8 cellular contexts compared by ENCODE assay signal in the genomic region with DNA sequence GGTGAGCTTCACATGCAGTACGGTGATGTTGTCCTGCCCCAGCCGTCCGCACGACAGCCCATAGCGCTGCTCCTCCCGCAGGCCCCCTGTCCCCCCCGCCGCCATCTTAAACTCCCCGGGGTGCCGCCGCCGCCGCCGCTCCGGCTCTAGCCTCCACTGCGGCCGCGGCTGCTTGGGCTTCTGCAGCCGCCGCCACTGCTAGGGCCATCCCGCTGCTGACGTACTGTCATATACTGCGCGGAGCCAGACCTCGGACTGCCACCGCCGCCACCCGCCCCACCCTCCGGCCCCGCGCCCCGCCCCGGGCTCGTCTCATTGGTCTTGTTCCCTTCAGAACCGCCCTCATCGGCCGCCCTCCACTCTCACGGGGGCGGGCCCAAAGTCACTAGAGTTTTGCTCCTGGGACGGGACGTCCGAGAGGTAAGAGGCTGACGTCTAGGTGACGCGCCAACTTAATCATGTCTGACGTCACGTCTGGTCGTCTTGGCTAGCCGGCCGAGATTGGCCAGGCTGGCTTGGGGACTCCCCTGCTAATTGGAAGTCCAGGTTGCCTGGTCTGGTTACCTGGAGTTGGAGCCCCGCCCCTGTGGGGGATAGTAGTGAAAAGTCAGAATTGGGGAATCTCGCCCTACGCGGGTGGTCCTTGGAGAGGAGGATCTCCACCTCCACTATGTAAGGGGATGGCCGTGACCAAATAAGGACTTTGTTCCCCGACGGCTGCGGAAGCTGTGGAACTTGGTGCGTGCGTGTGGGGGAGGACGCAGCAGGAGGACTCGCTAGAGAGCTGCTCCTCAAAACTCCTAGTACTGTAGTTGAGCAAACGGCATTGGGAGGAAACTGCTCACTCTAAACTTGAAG. TPM values are rescaled to one million over a fixed set of nuclear protein-coding genes. Genes with fewer than 3 reads are reported as not detected.
DNase-seq lines count a peak whose midpoint lies in the region; ATAC-seq, FAIRE-seq and TF ChIP-seq lines count a peak whose summit lies in the region.

Gene ELL2, minus strand, starts transcription at position 235 of the 858 bp plus-strand sequence. Its CDS starts 130 bp downstream, at position 105.

- H3K4me1 ChIP-seq in BLaER1, result peaks cover 16% of the 10 kb centered on the region
- peaks cover 18 to 35% of the 10 kb centered on the region in 2 donors for H3K4me1 ChIP-seq in left lung

- H3K27ac Mint-ChIP-seq in activated CD4-positive, alpha-beta memory T cell treated with anti-CD3 and anti-CD28 coated beads for 36 hours, result peak within 1 kb of the TSS; percentile 98

- ATAC-seq in HG03442 (IDR thresholded peaks at IDR 0.05; ENCODE audit: unreplicated experiment) (peak; percentile 85), left lung (peak; percentile 89)

- H3K4me3 Mint-ChIP-seq in activated CD4-positive, alpha-beta memory T cell treated with anti-CD3 and anti-CD28 coated beads for 36 hours, result peak within 1 kb of the TSS; percentile 98

- H3K4me1 Mint-ChIP-seq in activated CD4-positive, alpha-beta memory T cell treated with anti-CD3 and anti-CD28 coated beads for 36 hours (ENCODE audit: low read depth), result peaks cover 62% of the 10 kb centered on the region

- TF ChIP-seq CTCF in left lung (IDR thresholded peaks at IDR 0.05), result no peak

- FAIRE-seq in GM19239 (lab: Jason Lieb, UNC), result peak; percentile 96

- H3K9me3 Mint-ChIP-seq in activated CD4-positive, alpha-beta memory T cell treated with anti-CD3 and anti-CD28 coated beads for 36 hours, result no peaks in the 10 kb centered on the region

- H3K36me3 Mint-ChIP-seq in activated CD4-positive, alpha-beta memory T cell treated with anti-CD3 and anti-CD28 coated beads for 36 hours, result peaks cover 25% of the 10 kb centered on the region

- H3K4me3 ChIP-seq in BLaER1 (peak within 1 kb of the TSS; percentile 83), left lung (peak within 1 kb of the TSS; percentile 79 to 89)

- H3K27ac ChIP-seq in BLaER1 (peak within 1 kb of the TSS; percentile 67), left lung (peak within 1 kb of the TSS; percentile 99 to 100)

- peaks cover 23% of the 10 kb centered on the region for H3K27me3 ChIP-seq in BLaER1
- H3K27me3 ChIP-seq in left lung, result no peaks in the 10 kb centered on the region

- H3K27me3 Mint-ChIP-seq in activated CD4-positive, alpha-beta memory T cell treated with anti-CD3 and anti-CD28 coated beads for 36 hours, result no peaks in the 10 kb centered on the region

- POLR2A ChIA-PET in activated CD4-positive, alpha-beta memory T cell treated with anti-CD3 and anti-CD28 coated beads for 36 hours (lab: Charles Lee), result interaction anchor here (0.7 to 2.1 kb wide), 10 partner anchors 10 to 190 kb away, joined by 3 to 7 read pairs (median 4); no protein-coding TSS in a partner anchor

- H3K4me2 ChIP-seq in BLaER1, result peak within 1 kb of the TSS; percentile 97

- DNase-seq in GM19239 (ENCODE audit: insufficient read length, low spot score) (peak; percentile 69), NCI-H69 (lab: John Stamatoyannopoulos, UW) (peak; percentile 97), dermis blood vessel endothelial cell (peak; percentile 98), left lung (peak; percentile 99)
- DNase-seq in activated CD4-positive, alpha-beta memory T cell treated with anti-CD3 and anti-CD28 coated beads for 36 hours, result peak; percentile 99
- peak; percentile 93 for DNase-seq in stimulated activated CD4-positive, alpha-beta T cell treated with anti-CD3 and anti-CD28 coated beads, Interleukin-2, amount 100 ng/mL, for 4 hours (ENCODE audit: low read depth)

- peaks cover 22% of the 10 kb centered on the region for H4K20me1 ChIP-seq in BLaER1

- H3K9ac ChIP-seq in BLaER1, result peak within 1 kb of the TSS; percentile 83

- H3K9me3 ChIP-seq in BLaER1 (no peaks in the 10 kb centered on the region), left lung (no peaks in the 10 kb centered on the region)

- intact Hi-C loops in activated CD4-positive, alpha-beta memory T cell treated with anti-CD3 and anti-CD28 coated beads for 36 hours (cut with micrococcal nuclease), result loop anchor here (1.0 to 10.0 kb wide), 19 partner anchors 33 to 1345 kb away; partner anchors contain the start of genes ARSK, ERAP2, GPR150 and KIAA0825
- intact Hi-C loops in left lung (cut with DNase I), result loop anchor here in 1 of 2 donors (5.0 kb wide), 1 partner anchor 100 kb away; no protein-coding TSS in a partner anchor

- CTCF ChIA-PET in activated CD4-positive, alpha-beta memory T cell treated with anti-CD3 and anti-CD28 coated beads for 36 hours (lab: Charles Lee), result interaction anchor here (0.6 to 6.4 kb wide), 17 partner anchors 10 to 375 kb away, joined by 3 to 46 read pairs (median 3); no protein-coding TSS in a partner anchor

- H3K36me3 ChIP-seq in BLaER1, result no peaks in the 10 kb centered on the region
- no peaks in the 10 kb centered on the region for H3K36me3 ChIP-seq in left lung

RNA-seq across cellular contexts. Expression of gene ELL2, which starts in this region (rescaled TPM):
- total RNA-seq in activated CD4-positive, alpha-beta memory T cell treated with anti-CD3 and anti-CD28 coated beads for 36 hours, result 100 to 1,000 TPM; 127 to 132 TPM
- 7.8 and 8.7 TPM in 2 replicates for total RNA-seq in dermis blood vessel endothelial cell
- total RNA-seq in left lung, result 10 to 100 TPM; 46.9 to 62.7 TPM

Comparison
In these comparisons a context has a peak if more than half of its experiments do, and no peak if none do; other contexts are left out.
1. Peak in every context shown above with its lines: DNase-seq, ATAC-seq, H3K4me3 ChIP-seq and H3K27ac ChIP-seq.